Comparison of ENCODE assay signal across 20 cellular contexts in the genomic region with DNA sequence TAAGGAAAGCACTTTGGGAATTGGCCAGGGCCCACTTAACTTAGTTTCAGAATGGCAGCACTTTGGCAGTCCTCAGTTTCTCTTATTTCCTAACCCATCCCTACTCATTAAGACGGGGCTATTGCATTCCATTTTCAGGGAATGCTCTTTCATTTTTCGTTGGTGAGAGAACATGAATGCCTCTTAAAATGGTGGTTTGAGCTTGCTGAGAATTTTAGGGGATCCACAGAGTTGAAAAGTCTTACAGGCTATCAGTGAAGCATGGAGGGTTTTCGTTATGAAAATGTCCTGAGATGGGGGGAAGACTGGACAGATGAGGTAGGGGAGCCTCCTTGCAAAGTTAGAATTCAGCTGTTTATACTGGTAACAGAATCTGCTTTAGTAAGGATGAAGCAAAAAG.
DNase-seq lines count a peak whose midpoint lies in the region; ATAC-seq, FAIRE-seq and TF ChIP-seq lines count a peak whose summit lies in the region.
"Had no signal": no experiment of that assay in that cellular context is flagged by ENCODE, and none has a peak within 500 bp of the region (broad histone marks: within the 10 kb centered on the region; RNA-seq: fewer than 3 reads in every experiment).

No MANE protein-coding gene starts in this region.

- no peak overlapping the region for H3K27ac ChIP-seq in astrocyte (ENCODE audit: low read depth, low read length)
- H3K27ac ChIP-seq: coronary artery had no signal

- H2AFZ ChIP-seq in astrocyte (ENCODE audit: low read depth, low read length) = no peak overlapping the region

- H3K9me3 ChIP-seq in astrocyte (ENCODE audit: insufficient read depth, low read depth, low read length) = no peaks in the 10 kb centered on the region

- TF ChIP-seq CTCF in astrocyte (IDR thresholded peaks at IDR 0.05; ENCODE audit: insufficient read depth, low read depth, low read length) = no peak

- no peaks in the 10 kb centered on the region for H3K36me3 ChIP-seq in astrocyte (ENCODE audit: insufficient read depth, low read length)

- no peak overlapping the region for H3K4me3 Mint-ChIP-seq in astrocyte (ENCODE audit: unreplicated experiment)
- H3K4me3 Mint-ChIP-seq: activated CD4-positive, alpha-beta T cell treated with anti-CD3 and anti-CD28 coated beads for 36 hours; activated naive CD8-positive, alpha-beta T cell treated with anti-CD3 and anti-CD28 coated beads for 36 hours had no signal

- no peak overlapping the region for H3K4me2 ChIP-seq in astrocyte (ENCODE audit: low read length)

- no peak overlapping the region for H3K4me3 ChIP-seq in astrocyte (ENCODE audit: insufficient read depth, low read depth, low read length)
- H3K4me3 ChIP-seq: coronary artery had no signal

- H3K27me3 ChIP-seq in astrocyte (ENCODE audit: insufficient read depth, low read length) = no peaks in the 10 kb centered on the region

- H3K9me3 Mint-ChIP-seq in astrocyte (ENCODE audit: unreplicated experiment) = no peaks in the 10 kb centered on the region
- H3K9me3 Mint-ChIP-seq: activated naive CD8-positive, alpha-beta T cell treated with anti-CD3 and anti-CD28 coated beads for 36 hours had no signal

- no peak for DNase-seq in astrocyte (ENCODE audit: low read depth)
- no peak for DNase-seq in effector CD8-positive, alpha-beta T cell (lab: John Stamatoyannopoulos, UW)
- DNase-seq in activated CD8-positive, alpha-beta memory T cell treated with anti-CD3 and anti-CD28 coated beads, Interleukin-2, amount 50 U/mL, for 48 hours = no peak
- DNase-seq in SHP77 (lab: John Stamatoyannopoulos, UW) = no peak
- no peak for DNase-seq in T-helper 2 cell
- DNase-seq: activated CD4-positive, alpha-beta T cell treated with anti-CD3 and anti-CD28 coated beads for 36 hours; activated naive CD8-positive, alpha-beta T cell treated with anti-CD3 and anti-CD28 coated beads for 36 hours; AML-193; hippocampal formation; NCI-H187 treated with DMSO at 0.1 percent for 48 hours; NCI-H446 treated with DMSO at 0.1 percent for 48 hours; RPMI8226; stimulated activated naive CD4-positive, alpha-beta T cell had no signal

- FAIRE-seq in astrocyte (lab: Jason Lieb, UNC) = peak; percentile 39
- FAIRE-seq: endothelial cell of umbilical vein, islet of Langerhans had no signal

- H3K79me2 ChIP-seq in astrocyte (ENCODE audit: insufficient read depth, low read length) = peaks cover 86% of the 10 kb centered on the region

- H4K20me1 ChIP-seq in astrocyte (ENCODE audit: insufficient read depth, low read length) = peaks cover 72% of the 10 kb centered on the region

- no peaks in the 10 kb centered on the region for H3K36me3 Mint-ChIP-seq in astrocyte (ENCODE audit: low read depth, unreplicated experiment)

- H3K27ac Mint-ChIP-seq in astrocyte (ENCODE audit: unreplicated experiment) = no peak overlapping the region
- H3K27ac Mint-ChIP-seq: activated CD4-positive, alpha-beta T cell treated with anti-CD3 and anti-CD28 coated beads for 36 hours; activated naive CD8-positive, alpha-beta T cell treated with anti-CD3 and anti-CD28 coated beads for 36 hours had no signal

- ATAC-seq in GM18907 (IDR thresholded peaks at IDR 0.05; ENCODE audit: unreplicated experiment) (peak; percentile 38), HG02798 (IDR thresholded peaks at IDR 0.05; ENCODE audit: poor library complexity, unreplicated experiment) (peak; percentile 51)
- ATAC-seq: activated CD4-positive, alpha-beta T cell treated with anti-CD3 and anti-CD28 coated beads for 36 hours; sciatic nerve; SK-N-SH treated with all-trans-retinoic acid at 6 μM for 48 hours had no signal

- no peak overlapping the region for H3K9ac ChIP-seq in astrocyte (ENCODE audit: low read length)

- H3K4me1 ChIP-seq in astrocyte (ENCODE audit: insufficient read depth, low read length) = peaks cover 8% of the 10 kb centered on the region

- H3K4me1 Mint-ChIP-seq in astrocyte (ENCODE audit: low read depth, unreplicated experiment) = peaks cover 29% of the 10 kb centered on the region

- no peaks in the 10 kb centered on the region for H3K27me3 Mint-ChIP-seq in astrocyte (ENCODE audit: low read depth, unreplicated experiment)
- H3K27me3 Mint-ChIP-seq: activated CD4-positive, alpha-beta T cell treated with anti-CD3 and anti-CD28 coated beads for 36 hours; activated naive CD8-positive, alpha-beta T cell treated with anti-CD3 and anti-CD28 coated beads for 36 hours had no signal
